In genomic region chr5:4080370-4080769, GRCh38 we compare ENCODE assay signal across 20 cellular contexts.
DNase-seq lines count a peak whose midpoint lies in the region; ATAC-seq, FAIRE-seq and TF ChIP-seq lines count a peak whose summit lies in the region.
"Had no signal": no experiment of that assay in that cellular context is flagged by ENCODE, and none has a peak within 500 bp of the region (broad histone marks: within the 10 kb centered on the region; RNA-seq: fewer than 3 reads in every experiment).

No MANE protein-coding gene starts in this region.

- H3K4me1 Mint-ChIP-seq in neural crest cell (peaks cover 19% of the 10 kb centered on the region), nephron progenitor cell (peaks cover 32% of the 10 kb centered on the region)
- H3K4me1 Mint-ChIP-seq: B cell had no signal

- no peaks in the 10 kb centered on the region for H3K4me1 ChIP-seq in esophagus muscularis mucosa

- H3K27ac Mint-ChIP-seq in neural crest cell (ENCODE audit: unreplicated experiment) (peak overlapping the region; percentile 23), nephron progenitor cell (no peak overlapping the region)
- H3K27ac Mint-ChIP-seq: B cell; CD8-positive, alpha-beta T cell had no signal

- H3K9me3 Mint-ChIP-seq in neural crest cell = peaks cover 2% of the 10 kb centered on the region
- peaks cover 10% of the 10 kb centered on the region for H3K9me3 Mint-ChIP-seq in nephron progenitor cell

- no peak for TF ChIP-seq CTCF in esophagus muscularis mucosa (IDR thresholded peaks at IDR 0.05)
- no peak for TF ChIP-seq CTCF in neural crest cell (conservative IDR thresholded peaks at IDR 0.05)
- no peak for TF ChIP-seq CTCF in nephron progenitor cell (IDR thresholded peaks at IDR 0.05)

- H3K27me3 Mint-ChIP-seq in neural crest cell (ENCODE audit: low read depth) (no peaks in the 10 kb centered on the region), nephron progenitor cell (ENCODE audit: low read depth, poor library complexity) (peaks cover 7% of the 10 kb centered on the region)
- H3K27me3 Mint-ChIP-seq: B cell had no signal

- TF ChIP-seq EP300 in esophagus muscularis mucosa (IDR thresholded peaks at IDR 0.05) = no peak

- H3K27ac ChIP-seq in esophagus muscularis mucosa (replicated peaks in 1 of 4) = no peak overlapping the region
- H3K27ac ChIP-seq: BLaER1 treated with 17β-estradiol and CSF1 and Interleukin-3, amounts not matched to agents 10 nM and 100 nM; GM23248; HL-60; KMS-11 had no signal

- no peak overlapping the region for H3K4me3 ChIP-seq in esophagus muscularis mucosa
- H3K4me3 ChIP-seq: BLaER1 treated with 17β-estradiol and CSF1 and Interleukin-3, amounts not matched to agents 10 nM and 100 nM; GM12878; GM23248 had no signal

- no peaks in the 10 kb centered on the region for H3K36me3 Mint-ChIP-seq in neural crest cell (ENCODE audit: low read depth)
- peaks cover 3% of the 10 kb centered on the region for H3K36me3 Mint-ChIP-seq in nephron progenitor cell (ENCODE audit: low read depth)
- H3K36me3 Mint-ChIP-seq: CD8-positive, alpha-beta T cell had no signal

- ATAC-seq in HG02763 (IDR thresholded peaks at IDR 0.05; ENCODE audit: unreplicated experiment) = no peak
- ATAC-seq: CD8-positive, alpha-beta T cell; GM12878; HCT116 had no signal

- H3K4me3 Mint-ChIP-seq in neural crest cell = no peak overlapping the region
- no peak overlapping the region for H3K4me3 Mint-ChIP-seq in nephron progenitor cell
- H3K4me3 Mint-ChIP-seq: B cell; CD8-positive, alpha-beta T cell had no signal

- no peak for TF ChIP-seq POLR2A in GM12891 (IDR thresholded peaks at IDR 0.05; ENCODE audit: low read depth, low read length)
- TF ChIP-seq POLR2A in esophagus muscularis mucosa (IDR thresholded peaks at IDR 0.05; ENCODE audit: low read depth) = no peak

- no peaks in the 10 kb centered on the region for H3K27me3 ChIP-seq in esophagus muscularis mucosa
- H3K27me3 ChIP-seq: BLaER1 treated with 17β-estradiol and CSF1 and Interleukin-3, amounts not matched to agents 10 nM and 100 nM had no signal

- H3K9me3 ChIP-seq in esophagus muscularis mucosa = no peaks in the 10 kb centered on the region

- no peaks in the 10 kb centered on the region for H3K36me3 ChIP-seq in esophagus muscularis mucosa
- H3K36me3 ChIP-seq: BLaER1 treated with 17β-estradiol and CSF1 and Interleukin-3, amounts not matched to agents 10 nM and 100 nM had no signal

- intact Hi-C loops in esophagus muscularis mucosa (cut with DNase I) = no loop called here

- FAIRE-seq in GM12891 (lab: Jason Lieb, UNC) = peak; percentile 13
- FAIRE-seq in HTR-8/SVneo (lab: Jason Lieb, UNC) = peak; percentile 98
- FAIRE-seq in RCC 7860 (lab: Jason Lieb, UNC) = no peak
- FAIRE-seq: GM12878, H54 had no signal

- DNase-seq in GM12891 (ENCODE audit: insufficient read length, low spot score) (no peak), HTR-8/SVneo (ENCODE audit: insufficient read length, low spot score) (no peak), esophagus muscularis mucosa (ENCODE audit: extremely low spot score) (peak; percentile 60), neural crest cell (ENCODE audit: low read depth, low spot score) (no peak), nephron progenitor cell (no peak), HK-2 (ENCODE audit: unreplicated experiment) (no peak), RCC 7860 (ENCODE audit: low spot score) (no peak)
- DNase-seq: Calu3; CD8-positive, alpha-beta T cell; DND-41; EL; GM23248 had no signal

- 97% methylated on average over 3 of the region's 3 CpGs for WGBS in esophagus muscularis mucosa

TF ChIP-seq in GM12891, 5 proteins besides CTCF, POLR2A, EP300 and RAD21:
- no peak for TF ChIP-seq TAF1 (IDR thresholded peaks at IDR 0.05; ENCODE audit: low read depth, low read length)
- TF ChIP-seq SPI1 (IDR thresholded peaks at IDR 0.05; ENCODE audit: low read depth, low read length) = no peak
- TF ChIP-seq POLR2AphosphoS5 (IDR thresholded peaks at IDR 0.05; ENCODE audit: low read depth, low read length) = no peak
- no peak for TF ChIP-seq POU2F2 (IDR thresholded peaks at IDR 0.05; ENCODE audit: low read depth, low read length)
- TF ChIP-seq PAX5 (IDR thresholded peaks at IDR 0.05; ENCODE audit: insufficient read depth, low read length, severe bottlenecking) = no peak
